ENCODE assay signal across 15 cellular contexts in genomic region chr15:39247574-39247973, GRCh38.
DNase-seq lines count a peak whose midpoint lies in the region; FAIRE-seq and TF ChIP-seq lines count a peak whose summit lies in the region.
"Had no signal": no experiment of that assay in that cellular context is flagged by ENCODE, and none has a peak within 500 bp of the region (broad histone marks: within the 10 kb centered on the region; RNA-seq: fewer than 3 reads in every experiment).

No MANE protein-coding gene starts in this region.

- H4K12ac ChIP-seq in trophoblast cell (ENCODE audit: low read depth, low read length) = no peak overlapping the region

- H4K91ac ChIP-seq in trophoblast cell (ENCODE audit: low read depth, low read length) = no peak overlapping the region

- H3K4me2 ChIP-seq in trophoblast cell (ENCODE audit: low read length) = no peak overlapping the region

- peak overlapping the region; percentile 29 for H3K27ac ChIP-seq in epithelial cell of prostate
- H3K27ac ChIP-seq in trophoblast cell (ENCODE audit: low read depth, low read length) = peak overlapping the region; percentile 20

- H3K79me2 ChIP-seq in trophoblast cell (ENCODE audit: control insufficient read depth, insufficient read depth, low read length, poor library complexity) = no peaks in the 10 kb centered on the region

- no CpG with 5 or more reads among the region's 1 CpG for WGBS in trophoblast cell (ENCODE audit: extremely low coverage, insufficient coverage, insufficient read length)

- H3K4me3 ChIP-seq in trophoblast cell (ENCODE audit: low read depth, low read length) = no peak overlapping the region
- H3K4me3 ChIP-seq: GM12878, right atrium auricular region had no signal

- DNase-seq in ELR (ENCODE audit: low read depth) = peak; percentile 55
- DNase-seq in M059J (ENCODE audit: low read depth) = peak; percentile 68
- DNase-seq in epithelial cell of prostate (ENCODE audit: low read depth, low spot score) = no peak
- no peak for DNase-seq in trophoblast cell
- no peak for DNase-seq in cortex of kidney (lab: John Stamatoyannopoulos, UW)
- no peak for DNase-seq in D721Med (ENCODE audit: insufficient read length, low spot score)
- no peak for DNase-seq in HuH-7 (ENCODE audit: low spot score)
- DNase-seq: activated T-cell treated with anti-CD3 and anti-CD28 coated beads for 4 hours; Caco-2; H7; NCI-H524; stimulated activated naive B cell treated with anti-CD40 and anti-IgM and Interleukin-4, amounts not matched to agents 10 μg/mL and 1 μg/mL and 100 μg/mL, for 72 hours had no signal

- no peak overlapping the region for H2BK5ac ChIP-seq in trophoblast cell (ENCODE audit: low read depth, low read length, poor library complexity)

- H3K18ac ChIP-seq in trophoblast cell (ENCODE audit: low read length) = no peak overlapping the region

- no peak overlapping the region for H3K14ac ChIP-seq in trophoblast cell (ENCODE audit: low read length)

- no peak overlapping the region for H2BK12ac ChIP-seq in trophoblast cell (ENCODE audit: low read length)

- H2AFZ ChIP-seq in trophoblast cell (ENCODE audit: insufficient read depth, low read length, poor library complexity) = no peak overlapping the region

- H4K8ac ChIP-seq in trophoblast cell (ENCODE audit: low read depth, low read length) = no peak overlapping the region

- TF ChIP-seq CTCF in D721Med (IDR thresholded peaks at IDR 0.05; ENCODE audit: insufficient read depth, missing control alignments) = no peak

- no peak for FAIRE-seq in D721Med (lab: Jason Lieb, UNC)
- FAIRE-seq: G401.6, GM12878 had no signal

- H3K9ac ChIP-seq in trophoblast cell (ENCODE audit: low read length) = no peak overlapping the region

- no peak overlapping the region for H3K23ac ChIP-seq in trophoblast cell (ENCODE audit: low read length)

- H3K79me1 ChIP-seq in trophoblast cell (ENCODE audit: low read length) = peaks cover 2% of the 10 kb centered on the region

- no peaks in the 10 kb centered on the region for H3K27me3 ChIP-seq in trophoblast cell (ENCODE audit: insufficient read depth, low read length)
- H3K27me3 ChIP-seq: right atrium auricular region had no signal

- no peaks in the 10 kb centered on the region for H3K9me3 ChIP-seq in trophoblast cell (ENCODE audit: insufficient read depth, low read depth, low read length)
- H3K9me3 ChIP-seq: Caco-2, right atrium auricular region had no signal

- H2AK5ac ChIP-seq in trophoblast cell (ENCODE audit: low read length) = no peak overlapping the region

- no peak overlapping the region for H3K4ac ChIP-seq in trophoblast cell (ENCODE audit: low read depth, low read length)

- peaks cover 0 to 1% of the 10 kb centered on the region in 2 experiments for H3K4me1 ChIP-seq in trophoblast cell (ENCODE audit: control insufficient read depth in 1 of 2, insufficient read depth in 2 of 2, low read length in 2 of 2)
- H3K4me1 ChIP-seq: Caco-2 had no signal

- no peaks in the 10 kb centered on the region for H3K36me3 ChIP-seq in trophoblast cell (ENCODE audit: control insufficient read depth in 1 of 2, insufficient read depth in 2 of 2, low read length in 2 of 2)
- H3K36me3 ChIP-seq: right atrium auricular region had no signal

- H2BK120ac ChIP-seq in trophoblast cell (ENCODE audit: insufficient read depth, low read length, poor library complexity) = no peak overlapping the region

Comparison
In these comparisons a context has a peak if more than half of its experiments do, and no peak if none do; other contexts are left out.
1. DNase-seq: peak in ELR (single experiment) and M059J (single experiment); none in epithelial cell of prostate (single experiment), trophoblast cell (0 of 2), cortex of kidney (single experiment), D721Med (single experiment) and HuH-7 (single experiment).